In the genomic region with DNA sequence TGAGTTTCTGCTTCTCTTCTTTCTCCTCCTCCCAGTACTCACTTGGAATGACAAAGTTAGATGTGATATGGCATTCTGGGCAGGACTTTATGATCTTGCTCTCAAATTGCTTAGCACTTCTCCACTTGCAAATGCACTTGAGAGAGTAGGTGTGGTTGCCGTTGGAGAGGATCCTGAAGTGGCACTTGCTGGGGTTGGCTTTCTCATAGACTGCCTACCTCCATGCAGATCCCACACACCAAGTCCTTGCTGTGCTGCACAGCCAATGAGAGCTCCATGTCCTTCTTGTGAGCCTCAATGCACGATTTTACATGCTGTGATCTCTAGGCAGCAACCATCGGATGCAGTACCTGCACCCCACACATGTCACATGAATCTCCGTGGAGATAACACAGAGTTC, we compare ENCODE assay signal across 18 cellular contexts.
"Had no signal": no experiment of that assay in that cellular context is flagged by ENCODE, and none has a peak within 500 bp of the region (broad histone marks: within the 10 kb centered on the region; RNA-seq: fewer than 3 reads in every experiment).

No MANE protein-coding gene starts in this region.

- H3K9me3 Mint-ChIP-seq: activated T-helper 17 cell treated with anti-CD3 and anti-CD28 coated beads, Interleukin-2, amount 50 U/mL, for 72 hours; central memory CD8-positive, alpha-beta T cell; immature natural killer cell had no signal

- H3K36me3 Mint-ChIP-seq: immature natural killer cell; naive thymus-derived CD4-positive, alpha-beta T cell had no signal

- H3K4me1 ChIP-seq: foreskin keratinocyte, stomach, tibial artery, uterus had no signal

- ATAC-seq: activated T-helper 17 cell treated with anti-CD3 and anti-CD28 coated beads, Interleukin-2, amount 50 U/mL, for 72 hours; foreskin keratinocyte; left cardiac atrium; naive thymus-derived CD4-positive, alpha-beta T cell had no signal

- H3K9me3 ChIP-seq: neutrophil, stomach, tibial artery, uterus had no signal

- H3K4me3 ChIP-seq: coronary artery, stomach, tibial artery, uterus had no signal

- H3K27ac Mint-ChIP-seq: activated T-helper 17 cell treated with anti-CD3 and anti-CD28 coated beads, Interleukin-2, amount 50 U/mL, for 72 hours; immature natural killer cell; naive thymus-derived CD4-positive, alpha-beta T cell had no signal

- DNase-seq: activated CD4-positive, alpha-beta T cell treated with anti-CD3 and anti-CD28 coated beads, Interleukin-2, amount 50 U/mL, for 48 hours; activated naive CD4-positive, alpha-beta T cell treated with Interleukin-2 at 50 U/mL for 16 hours; brain microvascular endothelial cell; effector CD8-positive, alpha-beta T cell; foreskin keratinocyte; immature natural killer cell; left cardiac atrium; naive thymus-derived CD4-positive, alpha-beta T cell; stimulated activated CD4-positive, alpha-beta T cell treated with anti-CD3 and anti-CD28 coated beads, Interleukin-12 subunit alpha, Interleukin-12 subunit beta, amount 100 ng/mL, for 4 hours; stimulated activated CD4-positive, alpha-beta T cell treated with anti-CD3 and anti-CD28 coated beads, Interleukin-2, amount 100 ng/mL, for 24 hours; stomach; tibial artery; uterus; WERI-Rb-1 had no signal

- H3K4me1 Mint-ChIP-seq: activated T-helper 17 cell treated with anti-CD3 and anti-CD28 coated beads, Interleukin-2, amount 50 U/mL, for 72 hours; central memory CD8-positive, alpha-beta T cell; immature natural killer cell; naive thymus-derived CD4-positive, alpha-beta T cell had no signal

- H3K27me3 ChIP-seq: brain microvascular endothelial cell, neutrophil, uterus had no signal

- H3K36me3 ChIP-seq: brain microvascular endothelial cell, neutrophil, stomach, tibial artery, uterus, WERI-Rb-1 had no signal

- H3K27ac ChIP-seq: brain microvascular endothelial cell, coronary artery, foreskin keratinocyte, neutrophil, stomach, tibial artery, uterus, WERI-Rb-1 had no signal

- H3K4me3 Mint-ChIP-seq: activated T-helper 17 cell treated with anti-CD3 and anti-CD28 coated beads, Interleukin-2, amount 50 U/mL, for 72 hours; central memory CD8-positive, alpha-beta T cell; immature natural killer cell; naive thymus-derived CD4-positive, alpha-beta T cell had no signal
